In the genomic region with DNA sequence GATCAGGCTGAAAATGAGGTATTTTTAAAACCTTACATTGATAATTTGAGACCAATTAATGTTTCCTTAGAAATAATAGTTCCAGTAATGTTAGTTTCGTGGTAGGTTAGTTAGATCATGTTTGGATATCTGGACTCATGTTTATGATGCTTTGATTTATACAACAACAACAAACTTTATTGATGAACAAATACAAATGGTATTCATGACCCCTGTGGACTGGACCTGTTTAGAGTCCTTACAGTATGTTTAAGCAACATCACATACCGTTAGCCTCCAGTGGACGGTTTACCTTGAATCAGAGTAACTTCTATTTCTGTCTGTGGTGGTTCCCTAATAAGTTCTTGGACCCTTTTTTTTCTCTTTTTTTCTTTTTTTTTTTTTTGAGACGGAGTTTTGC, we compare ENCODE assay signal across 36 cellular contexts. TPM values are rescaled to one million over a fixed set of nuclear protein-coding genes. Genes with fewer than 3 reads are reported as not detected.
DNase-seq lines count a peak whose midpoint lies in the region; ATAC-seq, FAIRE-seq and TF ChIP-seq lines count a peak whose summit lies in the region.
"Had no signal": no experiment of that assay in that cellular context is flagged by ENCODE, and none has a peak within 500 bp of the region (broad histone marks: within the 10 kb centered on the region; RNA-seq: fewer than 3 reads in every experiment).

No MANE protein-coding gene starts in this region.

- H3K4me3 ChIP-seq in astrocyte (ENCODE audit: insufficient read depth, low read depth, low read length) (no peak overlapping the region), K562 (no peak overlapping the region), fibroblast of villous mesenchyme (ENCODE audit: low read depth, low read length) (no peak overlapping the region), OCI-LY7 (ENCODE audit: low read depth, low read length, poor library complexity, severe bottlenecking) (no peak overlapping the region)
- H3K4me3 ChIP-seq: A549; BLaER1; BLaER1 treated with 17β-estradiol and CSF1 and Interleukin-3, amounts not matched to agents 10 nM and 100 nM had no signal

- H3K4me3 Mint-ChIP-seq in astrocyte (ENCODE audit: unreplicated experiment): no peak overlapping the region
- H3K4me3 Mint-ChIP-seq: B cell; CD14-positive monocyte; CD4-positive, alpha-beta memory T cell; CD4-positive, alpha-beta T cell; CD4-positive, CD25-positive, alpha-beta regulatory T cell; CD8-positive, alpha-beta memory T cell; CD8-positive, alpha-beta T cell had no signal

- H3K4me2 ChIP-seq in astrocyte (ENCODE audit: low read length) (no peak overlapping the region), K562 (ENCODE audit: insufficient read depth, low read length) (no peak overlapping the region), OCI-LY7 (ENCODE audit: low read length) (no peak overlapping the region)
- H3K4me2 ChIP-seq: A549; BLaER1; BLaER1 treated with 17β-estradiol and CSF1 and Interleukin-3, amounts not matched to agents 10 nM and 100 nM had no signal

- no peaks in the 10 kb centered on the region for H3K79me2 ChIP-seq in astrocyte (ENCODE audit: insufficient read depth, low read length)
- H3K79me2 ChIP-seq in K562 (ENCODE audit: control insufficient read depth, insufficient read depth, low read length): no peaks in the 10 kb centered on the region
- H3K79me2 ChIP-seq in OCI-LY7 (ENCODE audit: insufficient read depth, low read depth, low read length): no peaks in the 10 kb centered on the region

- ATAC-seq in K562: no peak
- ATAC-seq: A549; CD8-positive, alpha-beta T cell had no signal

- DNase-seq in GM19239 (ENCODE audit: insufficient read length, low spot score) (no peak), astrocyte (ENCODE audit: low read depth) (no peak), K562 (ENCODE audit: extremely low read depth in 1 of 4, low spot score in 3 of 4) (no peak), fibroblast of villous mesenchyme (ENCODE audit: low read depth) (peak; percentile 18), OCI-LY7 (ENCODE audit: low spot score) (no peak), NCI-H510A treated with DMSO at 0.1 percent for 48 hours (lab: John Stamatoyannopoulos, UW) (no peak), EL (no peak), pons (ENCODE audit: low spot score) (no peak)
- DNase-seq: 8988T; ACHN; AML-193; BE2C; C1 segment of cervical spinal cord; Caco-2; Calu3; CD4-positive, alpha-beta memory T cell; CD4-positive, alpha-beta T cell; CD4-positive, CD25-positive, alpha-beta regulatory T cell; CD8-positive, alpha-beta memory T cell; CD8-positive, alpha-beta T cell; COR-L47; DMS 273 treated with DMSO at 0.1 percent for 48 hours; DMS153; DMS53; DMS79; DMS79 treated with DMSO at 0.1 percent for 48 hours; DND-41 had no signal

- 80% methylated on average over 2 of the region's 4 CpGs for WGBS in K562 (ENCODE audit: insufficient coverage, low coverage, missing lambda C conversion rate)

- no peaks in the 10 kb centered on the region for H3K9me3 Mint-ChIP-seq in astrocyte (ENCODE audit: unreplicated experiment)
- H3K9me3 Mint-ChIP-seq: CD14-positive monocyte; CD4-positive, alpha-beta memory T cell; CD4-positive, alpha-beta T cell; CD4-positive, CD25-positive, alpha-beta regulatory T cell; CD8-positive, alpha-beta memory T cell; CD8-positive, alpha-beta T cell had no signal

- H3K9me3 ChIP-seq in astrocyte (ENCODE audit: insufficient read depth, low read depth, low read length) (no peaks in the 10 kb centered on the region), K562 (replicated peaks; ENCODE audit: control insufficient read depth, insufficient read depth, low read depth, low read length) (no peaks in the 10 kb centered on the region), OCI-LY7 (ENCODE audit: low read length) (no peaks in the 10 kb centered on the region)
- H3K9me3 ChIP-seq: A549; BE2C; BLaER1; BLaER1 treated with 17β-estradiol and CSF1 and Interleukin-3, amounts not matched to agents 10 nM and 100 nM; Caco-2 had no signal

- no peaks in the 10 kb centered on the region for H3K27me3 ChIP-seq in astrocyte (ENCODE audit: insufficient read depth, low read length)
- no peaks in the 10 kb centered on the region for H3K27me3 ChIP-seq in K562 (ENCODE audit: control insufficient read depth in 2 of 2, insufficient read depth in 2 of 2, low read length in 2 of 2)
- H3K27me3 ChIP-seq: BE2C, BLaER1 had no signal

- H3K9me1 ChIP-seq in K562 (ENCODE audit: control insufficient read depth, insufficient read depth, low read length): no peaks in the 10 kb centered on the region

- H3K4me1 ChIP-seq in astrocyte (ENCODE audit: insufficient read depth, low read length) (no peaks in the 10 kb centered on the region), K562 (replicated peaks in 1 of 2; ENCODE audit: control insufficient read depth in 2 of 2, insufficient read depth in 2 of 2, low read length in 2 of 2) (no peaks in the 10 kb centered on the region), OCI-LY7 (ENCODE audit: insufficient read depth, low read length, poor library complexity, severe bottlenecking) (no peaks in the 10 kb centered on the region)
- H3K4me1 ChIP-seq: A549, BE2C, BLaER1, Caco-2 had no signal

- H3K9ac ChIP-seq in astrocyte (ENCODE audit: low read length) (no peak overlapping the region), K562 (ENCODE audit: insufficient read depth in 1 of 2, low read depth in 2 of 2, low read length in 2 of 2) (no peak overlapping the region)
- H3K9ac ChIP-seq: BLaER1; BLaER1 treated with 17β-estradiol and CSF1 and Interleukin-3, amounts not matched to agents 10 nM and 100 nM had no signal

- intact Hi-C loops in K562 (cut with micrococcal nuclease): no loop called here
- intact Hi-C loops in OCI-LY7 (cut with micrococcal nuclease; ENCODE audit: unreplicated experiment): no loop called here

- no peak for TF ChIP-seq POLR2A in K562 (conservative IDR thresholded peaks at IDR 0.05)

- no peaks in the 10 kb centered on the region for H3K4me1 Mint-ChIP-seq in astrocyte (ENCODE audit: low read depth, unreplicated experiment)

- FAIRE-seq in GM19239 (lab: Jason Lieb, UNC): peak; percentile 73
- peak; percentile 76 for FAIRE-seq in astrocyte (lab: Jason Lieb, UNC)
- no peak for FAIRE-seq in K562 (lab: Jason Lieb, UNC)
- FAIRE-seq: A204.1, A549, D721Med had no signal

- H3K27me3 Mint-ChIP-seq in astrocyte (ENCODE audit: low read depth, unreplicated experiment): no peaks in the 10 kb centered on the region
- H3K27me3 Mint-ChIP-seq: B cell; CD4-positive, alpha-beta memory T cell; CD4-positive, alpha-beta T cell; CD4-positive, CD25-positive, alpha-beta regulatory T cell; CD8-positive, alpha-beta memory T cell had no signal

- no peaks in the 10 kb centered on the region for H3K9me2 ChIP-seq in OCI-LY7 (ENCODE audit: insufficient read depth, low read length)

- POLR2A ChIA-PET in K562 (lab: Yijun Ruan, JAX) (no interaction called here), OCI-LY7 (lab: Charles Lee) (no interaction called here)

- H4K20me1 ChIP-seq in astrocyte (ENCODE audit: insufficient read depth, low read length): no peaks in the 10 kb centered on the region
- no peaks in the 10 kb centered on the region for H4K20me1 ChIP-seq in K562 (replicated peaks; ENCODE audit: control insufficient read depth, insufficient read depth, low read length)
- no peaks in the 10 kb centered on the region for H4K20me1 ChIP-seq in OCI-LY7 (ENCODE audit: insufficient read depth, low read length)

- H3K36me3 ChIP-seq in astrocyte (ENCODE audit: insufficient read depth, low read length): peaks cover 10% of the 10 kb centered on the region
- H3K36me3 ChIP-seq in K562 (ENCODE audit: control insufficient read depth, insufficient read depth, low read length): peaks cover 37% of the 10 kb centered on the region; the same call in 2 of the 3 replicates
- H3K36me3 ChIP-seq in OCI-LY7 (ENCODE audit: insufficient read depth, low read length): peaks cover 66% of the 10 kb centered on the region
- H3K36me3 ChIP-seq: BE2C had no signal

- BruUV-seq in K562 (replicated peaks; lab: Mats Ljungman, UMichigan) (no TSS peak), OCI-LY7 (replicated peaks; lab: Mats Ljungman, UMichigan) (no TSS peak)

- in situ Hi-C loops in K562 (cut with MboI): no loop called here

- no peak for TF ChIP-seq EP300 in K562 (IDR thresholded peaks at IDR 0.05; ENCODE audit: low read length)

- H3K27ac ChIP-seq in astrocyte (ENCODE audit: low read depth, low read length): no peak overlapping the region
- H3K27ac ChIP-seq in K562 (ENCODE audit: extremely low read depth, low read depth, low read length): no peak overlapping the region
- H3K27ac ChIP-seq in OCI-LY7 (ENCODE audit: low read depth, low read length, poor library complexity, severe bottlenecking): no peak overlapping the region
- H3K27ac ChIP-seq: 22Rv1; A549; BLaER1; BLaER1 treated with 17β-estradiol and CSF1 and Interleukin-3, amounts not matched to agents 10 nM and 100 nM; C4-2B had no signal

- TF ChIP-seq CTCF in astrocyte (IDR thresholded peaks at IDR 0.05; ENCODE audit: insufficient read depth, low read depth, low read length) (no peak), K562 (IDR thresholded peaks at IDR 0.05 in 2 of 3, conservative IDR thresholded peaks at IDR 0.05 in 1 of 3; ENCODE audit: insufficient read depth in 2 of 3, low read depth in 1 of 3, low read length in 3 of 3) (no peak), fibroblast of villous mesenchyme (IDR thresholded peaks at IDR 0.05; ENCODE audit: insufficient read depth, low read depth, low read length) (no peak), OCI-LY7 (conservative IDR thresholded peaks at IDR 0.05; ENCODE audit: low read length) (no peak)

- H3K27ac Mint-ChIP-seq in astrocyte (ENCODE audit: unreplicated experiment): no peak overlapping the region
- H3K27ac Mint-ChIP-seq: B cell; CD4-positive, alpha-beta memory T cell; CD4-positive, alpha-beta T cell; CD8-positive, alpha-beta T cell had no signal

- H2AFZ ChIP-seq in astrocyte (ENCODE audit: low read depth, low read length) (no peak overlapping the region), K562 (ENCODE audit: low read depth, low read length) (no peak overlapping the region), OCI-LY7 (ENCODE audit: low read length) (no peak overlapping the region)

- no peaks in the 10 kb centered on the region for H3K36me3 Mint-ChIP-seq in astrocyte (ENCODE audit: low read depth, unreplicated experiment)

- TF ChIP-seq RAD21 in K562 (CRISPR knock-in tag; conservative IDR thresholded peaks at IDR 0.05 in 1 of 2, IDR thresholded peaks at IDR 0.05 in 1 of 2): no peak

- CTCF ChIA-PET in K562 (lab: Yijun Ruan, JAX; ENCODE audit: low intra/inter-chr PET ratio) (no interaction called here), OCI-LY7 (lab: Charles Lee; ENCODE audit: unreplicated experiment) (no interaction called here)

RNA-seq across cellular contexts. Expression of a gene that starts 18.0 kb away (rescaled TPM):
- total RNA-seq in astrocyte (7.3 and 9.3 TPM in 2 replicates), K562 (2014; rRNA removed) (5.7 and 8.6 TPM in 2 replicates), K562 (2014; rRNA removed; fragmentation: Illumina TruSeq; extraction: Trizol) (8.6 and 10.4 TPM in 2 replicates), K562 (2015; rRNA removed; fragmentation: Illumina TruSeq; extraction: Trizol) (10.9 and 11.0 TPM in 2 replicates), K562 (2021) (6.3 and 6.7 TPM in 2 replicates), fibroblast of villous mesenchyme (4.8 and 5.6 TPM in 2 replicates), OCI-LY7 (2022) (13.7 and 14.0 TPM in 2 replicates)
- total RNA-seq in K562 (2011; cell fraction: chromatin; rRNA removed; ENCODE audit: low replicate concordance): 6.6 and 18.6 TPM in 2 replicates
- total RNA-seq in K562 (2011; cell fraction: nucleolus; rRNA removed): 4.5 and 6.1 TPM in 2 replicates
- 8.9 and 9.4 TPM in 2 replicates for total RNA-seq in K562 (2011; cell fraction: nucleoplasm; rRNA removed)
- polyA plus RNA-seq in K562 (2011; rRNA removed) (10.8 and 11.1 TPM in 2 replicates), K562 (2014; fragmentation: Illumina TruSeq; extraction: Trizol) (16.2 and 19.5 TPM in 2 replicates), K562 (2014; fragmentation: Nextera tagmentation; extraction: Ambion mirVana) (1 to 10 TPM; 3.5 to 6.9 TPM), K562 (2014; rRNA removed) (13.8 and 16.4 TPM in 2 replicates)
- 1.8 and 4.2 TPM in 2 replicates for polyA plus RNA-seq in K562 (2011; cell fraction: cytosol; rRNA removed)
- polyA plus RNA-seq in K562 (2011; cell fraction: nucleus; rRNA removed): 11.3 and 16.1 TPM in 2 replicates
- 9.9 and 11.0 TPM in 2 replicates for polyA plus RNA-seq in K562 (2012)
- polyA minus RNA-seq in K562 (2011; rRNA and poly(A)+ RNA removed): 6.1 TPM in 2 replicates
- 2.3 TPM in 1 of 2 replicates, not detected in the other for polyA minus RNA-seq in K562 (2011; cell fraction: cytosol; rRNA and poly(A)+ RNA removed)
- 2.8 and 5.0 TPM in 2 replicates for polyA minus RNA-seq in K562 (2011; cell fraction: nucleus; rRNA and poly(A)+ RNA removed)
- total RNA-seq in OCI-LY7 (2014; rRNA removed; shearing (Covaris generic)): 6.2 and 6.5 TPM in 2 replicates

RNA-seq across cellular contexts. Expression of a gene that starts 46.4 kb away (rescaled TPM):
- total RNA-seq in astrocyte: 43.5 and 74.2 TPM in 2 replicates
- total RNA-seq in K562 (2011; cell fraction: chromatin; rRNA removed; ENCODE audit: low replicate concordance): 7.3 and 19.3 TPM in 2 replicates
- total RNA-seq in K562 (2011; cell fraction: nucleolus; rRNA removed): 1.5 and 2.8 TPM in 2 replicates
- total RNA-seq in K562 (2011; cell fraction: nucleoplasm; rRNA removed): 6.5 and 14.2 TPM in 2 replicates
- total RNA-seq in K562 (2014; rRNA removed): 24.7 and 26.0 TPM in 2 replicates
- 39.7 and 44.9 TPM in 2 replicates for total RNA-seq in K562 (2014; rRNA removed; fragmentation: Illumina TruSeq; extraction: Trizol)
- 56.4 and 64.2 TPM in 2 replicates for total RNA-seq in K562 (2015; rRNA removed; fragmentation: Illumina TruSeq; extraction: Trizol)
- 24.0 and 26.2 TPM in 2 replicates for total RNA-seq in K562 (2021)
- polyA plus RNA-seq in K562 (2011; rRNA removed): 15.3 and 25.8 TPM in 2 replicates
- 3.1 and 7.4 TPM in 2 replicates for polyA plus RNA-seq in K562 (2011; cell fraction: cytosol; rRNA removed)
- polyA plus RNA-seq in K562 (2011; cell fraction: nucleus; rRNA removed): 4.8 and 7.5 TPM in 2 replicates
- 32.1 and 80.1 TPM in 2 replicates for polyA plus RNA-seq in K562 (2012)
- polyA plus RNA-seq in K562 (2014; fragmentation: Illumina TruSeq; extraction: Trizol): 25.6 and 37.5 TPM in 2 replicates
- polyA plus RNA-seq in K562 (2014; fragmentation: Nextera tagmentation; extraction: Ambion mirVana): 10 to 100 TPM; 11.1 to 13.7 TPM
- polyA plus RNA-seq in K562 (2014; rRNA removed): 24.3 and 37.8 TPM in 2 replicates
- polyA minus RNA-seq in K562 (2011; rRNA and poly(A)+ RNA removed): 25.6 TPM in 2 replicates
- 7.1 and 11.5 TPM in 2 replicates for polyA minus RNA-seq in K562 (2011; cell fraction: cytosol; rRNA and poly(A)+ RNA removed)
- polyA minus RNA-seq in K562 (2011; cell fraction: nucleus; rRNA and poly(A)+ RNA removed): 4.4 and 6.7 TPM in 2 replicates
- total RNA-seq in fibroblast of villous mesenchyme: 27.4 and 39.7 TPM in 2 replicates
- total RNA-seq in OCI-LY7 (2014; rRNA removed; shearing (Covaris generic)): 40.2 and 47.0 TPM in 2 replicates
- 42.7 and 49.5 TPM in 2 replicates for total RNA-seq in OCI-LY7 (2022)
